In genomic region chr6:133590814-133591213, GRCh38 we compare ENCODE assay signal across 21 cellular contexts.
DNase-seq lines count a peak whose midpoint lies in the region; ATAC-seq, FAIRE-seq and TF ChIP-seq lines count a peak whose summit lies in the region.
"Had no signal": no experiment of that assay in that cellular context is flagged by ENCODE, and none has a peak within 500 bp of the region (broad histone marks: within the 10 kb centered on the region; RNA-seq: fewer than 3 reads in every experiment).

No MANE protein-coding gene starts in this region.

- in situ Hi-C loops in KBM-7 (cut with MboI; ENCODE audit: low pct_unique_long_range_greater_than_20kb, low sequenced_read_pairs): no loop called here

- no peak overlapping the region for H3K27ac Mint-ChIP-seq in activated CD4-positive, alpha-beta T cell treated with anti-CD3 and anti-CD28 coated beads, Interleukin-2, amount 10 ng/mL, durations not matched to agents 7 days and 5 days
- H3K27ac Mint-ChIP-seq: activated CD8-positive, alpha-beta T cell treated with anti-CD3 and anti-CD28 coated beads, Interleukin-2, amount 10 ng/mL, durations not matched to agents 7 days and 5 days; mesothelial cell of epicardium had no signal

- TF ChIP-seq CTCF in fibroblast of mammary gland (conservative IDR thresholded peaks at IDR 0.05; ENCODE audit: control insufficient read depth, insufficient read depth, low read depth, low read length) (no peak), tibial nerve (IDR thresholded peaks at IDR 0.05) (no peak)

- H3K4me1 ChIP-seq in tibial nerve: no peaks in the 10 kb centered on the region
- H3K4me1 ChIP-seq: adrenal gland, suprapubic skin had no signal

- H3K36me3 ChIP-seq in tibial nerve: no peaks in the 10 kb centered on the region
- H3K36me3 ChIP-seq: adrenal gland, suprapubic skin had no signal

- TF ChIP-seq EP300 in tibial nerve (IDR thresholded peaks at IDR 0.05): no peak

- no peak for TF ChIP-seq POLR2A in tibial nerve (IDR thresholded peaks at IDR 0.05)

- H3K9me3 Mint-ChIP-seq in activated CD4-positive, alpha-beta T cell treated with anti-CD3 and anti-CD28 coated beads, Interleukin-2, amount 10 ng/mL, durations not matched to agents 7 days and 5 days: no peaks in the 10 kb centered on the region
- H3K9me3 Mint-ChIP-seq: mesothelial cell of epicardium had no signal

- no peaks in the 10 kb centered on the region for H3K9me3 ChIP-seq in tibial nerve
- H3K9me3 ChIP-seq: adrenal gland, suprapubic skin had no signal

- CTCF ChIA-PET in activated CD4-positive, alpha-beta T cell treated with anti-CD3 and anti-CD28 coated beads, Interleukin-2, amount 10 ng/mL, durations not matched to agents 7 days and 5 days (lab: Charles Lee): no interaction called here

- H3K4me3 Mint-ChIP-seq in activated CD4-positive, alpha-beta T cell treated with anti-CD3 and anti-CD28 coated beads, Interleukin-2, amount 10 ng/mL, durations not matched to agents 7 days and 5 days: no peak overlapping the region
- H3K4me3 Mint-ChIP-seq: activated CD8-positive, alpha-beta T cell treated with anti-CD3 and anti-CD28 coated beads, Interleukin-2, amount 10 ng/mL, durations not matched to agents 7 days and 5 days; mesothelial cell of epicardium had no signal

- WGBS in tibial nerve, 2 donors: 77 to 87% methylated on average over 3 of the region's 3 CpGs

- no peak overlapping the region for H3K27ac ChIP-seq in tibial nerve
- H3K27ac ChIP-seq: adrenal gland, suprapubic skin had no signal

- no peaks in the 10 kb centered on the region for H3K36me3 Mint-ChIP-seq in activated CD4-positive, alpha-beta T cell treated with anti-CD3 and anti-CD28 coated beads, Interleukin-2, amount 10 ng/mL, durations not matched to agents 7 days and 5 days (ENCODE audit: low read depth)
- H3K36me3 Mint-ChIP-seq: mesothelial cell of epicardium had no signal

- H3K27me3 ChIP-seq in tibial nerve: no peaks in the 10 kb centered on the region
- H3K27me3 ChIP-seq: adrenal gland, suprapubic skin had no signal

- no peak for ATAC-seq in GM21528 (IDR thresholded peaks at IDR 0.05; ENCODE audit: low FRiP score, unreplicated experiment)
- ATAC-seq: activated CD8-positive, alpha-beta T cell treated with anti-CD3 and anti-CD28 coated beads, Interleukin-2, amount 10 ng/mL, durations not matched to agents 7 days and 5 days; right cardiac atrium had no signal

- peak; percentile 5 to 21 for DNase-seq in AML-193 (lab: John Stamatoyannopoulos, UW)
- peak; percentile 17 for DNase-seq in HT-29 (ENCODE audit: low spot score)
- DNase-seq in RCC 7860 (ENCODE audit: low spot score): peak; percentile 27
- DNase-seq in fibroblast of mammary gland (ENCODE audit: low read depth): peak; percentile 69
- DNase-seq in tibial nerve (ENCODE audit: low spot score in 2 of 2): no peak
- DNase-seq in activated CD4-positive, alpha-beta T cell treated with anti-CD3 and anti-CD28 coated beads, Interleukin-2, amount 10 ng/mL, durations not matched to agents 7 days and 5 days: no peak
- no peak for DNase-seq in KBM-7
- DNase-seq: activated CD8-positive, alpha-beta T cell treated with anti-CD3 and anti-CD28 coated beads, Interleukin-2, amount 10 ng/mL, durations not matched to agents 7 days and 5 days; adrenal gland; cerebellar nuclear complex; DMS79; glutamatergic neuron; kidney; NCI-H1092 treated with DMSO at 0.1 percent for 48 hours; NCI-H2227 treated with DMSO at 0.1 percent for 48 hours; right cardiac atrium; stimulated activated CD4-positive, alpha-beta T cell treated with anti-CD3 and anti-CD28 coated beads, Interleukin-2, amount 100 ng/mL, for 24 hours; SW 1271 had no signal

- no peaks in the 10 kb centered on the region for H3K27me3 Mint-ChIP-seq in activated CD4-positive, alpha-beta T cell treated with anti-CD3 and anti-CD28 coated beads, Interleukin-2, amount 10 ng/mL, durations not matched to agents 7 days and 5 days

- no peaks in the 10 kb centered on the region for H3K4me1 Mint-ChIP-seq in activated CD4-positive, alpha-beta T cell treated with anti-CD3 and anti-CD28 coated beads, Interleukin-2, amount 10 ng/mL, durations not matched to agents 7 days and 5 days

- POLR2A ChIA-PET in activated CD4-positive, alpha-beta T cell treated with anti-CD3 and anti-CD28 coated beads, Interleukin-2, amount 10 ng/mL, durations not matched to agents 7 days and 5 days (lab: Charles Lee): no interaction called here

- FAIRE-seq in RCC 7860 (lab: Jason Lieb, UNC): no peak
- FAIRE-seq: kidney had no signal

- H3K4me3 ChIP-seq in fibroblast of mammary gland (ENCODE audit: control insufficient read depth, low read depth, low read length): no peak overlapping the region
- no peak overlapping the region for H3K4me3 ChIP-seq in tibial nerve
- H3K4me3 ChIP-seq: adrenal gland, suprapubic skin had no signal

Comparison
In these comparisons a context has a peak if more than half of its experiments do, and no peak if none do; other contexts are left out.
1. DNase-seq: peak in AML-193 (2 of 2), HT-29 (single experiment), RCC 7860 (single experiment) and fibroblast of mammary gland (single experiment); none in tibial nerve (0 of 2), activated CD4-positive, alpha-beta T cell treated with anti-CD3 and anti-CD28 coated beads, Interleukin-2, amount 10 ng/mL, durations not matched to agents 7 days and 5 days (single experiment) and KBM-7 (single experiment).